9 cellular contexts compared by ENCODE assay signal in the genomic region with DNA sequence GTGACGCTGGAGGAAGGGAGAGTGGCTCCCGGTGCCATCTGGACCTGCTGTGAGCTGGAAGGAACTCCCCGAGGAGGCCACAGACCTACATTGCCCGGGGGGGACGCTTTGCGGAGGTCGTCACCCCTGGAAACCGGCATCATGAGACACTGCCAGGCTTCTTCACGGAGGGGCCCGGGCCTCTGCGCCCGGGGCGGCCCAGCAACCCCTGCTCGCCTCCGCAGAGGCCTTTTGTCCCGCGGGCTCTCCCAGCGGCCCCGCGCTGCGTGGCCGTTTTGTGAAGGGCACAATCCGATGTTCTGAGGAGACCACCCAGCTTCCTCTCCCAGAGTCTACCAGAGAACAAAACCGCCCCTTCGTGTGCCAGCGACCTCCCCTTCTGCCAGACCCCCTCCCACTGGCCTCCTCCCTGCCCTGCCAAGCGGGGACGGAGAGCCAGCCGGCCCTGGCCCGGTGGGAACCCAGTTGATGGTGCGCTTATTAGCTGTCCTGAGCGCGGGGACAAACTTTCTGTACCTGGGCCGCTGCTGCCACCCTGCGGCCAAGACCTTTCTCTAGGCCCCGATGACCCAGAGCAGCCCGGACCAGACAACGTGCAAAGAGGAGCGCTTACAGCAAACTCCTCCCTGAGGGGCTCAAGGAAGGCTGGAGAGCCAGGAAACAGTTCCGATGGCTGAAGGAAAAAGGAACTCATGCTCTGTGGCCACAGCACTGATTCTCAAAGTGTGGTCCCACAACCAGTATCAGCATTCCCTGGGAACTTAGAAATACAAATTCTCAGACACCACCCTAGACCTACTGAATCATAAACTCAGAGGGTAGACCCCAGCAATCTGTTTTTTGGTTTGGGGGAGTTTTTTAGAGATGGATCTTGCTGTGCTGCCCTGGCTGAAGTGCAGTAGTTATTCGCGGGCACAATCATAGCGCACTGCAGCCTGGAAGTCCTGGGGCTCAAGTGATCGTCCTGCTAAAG.
DNase-seq lines count a peak whose midpoint lies in the region; ATAC-seq and TF ChIP-seq lines count a peak whose summit lies in the region.
"Had no signal": no experiment of that assay in that cellular context is flagged by ENCODE, and none has a peak within 500 bp of the region (broad histone marks: within the 10 kb centered on the region; RNA-seq: fewer than 3 reads in every experiment).

No MANE protein-coding gene starts in this region.

- no peak overlapping the region for H3K27ac Mint-ChIP-seq in activated naive CD4-positive, alpha-beta T cell treated with anti-CD3 and anti-CD28 coated beads, Interleukin-2, amount 50 U/mL, for 72 hours

- peak overlapping the region; percentile 78 for H3K4me2 ChIP-seq in osteoblast (ENCODE audit: insufficient read depth, low read length)

- no peaks in the 10 kb centered on the region for H3K9me3 ChIP-seq in osteoblast (ENCODE audit: low read depth, low read length)

- no peaks in the 10 kb centered on the region for H3K9me3 Mint-ChIP-seq in activated naive CD4-positive, alpha-beta T cell treated with anti-CD3 and anti-CD28 coated beads, Interleukin-2, amount 50 U/mL, for 72 hours

- no peaks in the 10 kb centered on the region for H3K36me3 ChIP-seq in osteoblast (ENCODE audit: insufficient read depth, low read length)

- H3K79me2 ChIP-seq in osteoblast (ENCODE audit: insufficient read depth, low read length) = no peaks in the 10 kb centered on the region

- H3K36me3 Mint-ChIP-seq in activated naive CD4-positive, alpha-beta T cell treated with anti-CD3 and anti-CD28 coated beads, Interleukin-2, amount 50 U/mL, for 72 hours = peaks cover 0 to 5% of the 10 kb centered on the region in 2 donors

- peak overlapping the region; percentile 83 for H2AFZ ChIP-seq in osteoblast (ENCODE audit: low read length)

- peaks cover 37% of the 10 kb centered on the region for H3K4me1 ChIP-seq in osteoblast (ENCODE audit: insufficient read depth, low read length)

- peak overlapping the region; percentile 58 for H3K4me3 ChIP-seq in osteoblast (ENCODE audit: insufficient read depth, low read length)
- H3K4me3 ChIP-seq: SK-N-MC had no signal

- H4K20me1 ChIP-seq in osteoblast (ENCODE audit: insufficient read depth, low read length) = no peaks in the 10 kb centered on the region

- peak; percentile 65 to 66 for DNase-seq in AML-193 (lab: John Stamatoyannopoulos, UW)
- DNase-seq in NCI-H82 treated with DMSO at 0.1 percent for 48 hours (lab: John Stamatoyannopoulos, UW; ENCODE audit: unreplicated experiment) = peak; percentile 7
- DNase-seq in activated naive CD4-positive, alpha-beta T cell treated with anti-CD3 and anti-CD28 coated beads, Interleukin-2, amount 50 U/mL, for 72 hours (ENCODE audit: low spot score in 2 of 2) = peak; percentile 49 to 57
- DNase-seq in cardiac septum (ENCODE audit: low spot score) = peak; percentile 93
- DNase-seq in osteoblast (ENCODE audit: insufficient read length, low spot score, missing footprints) = peak; percentile 93
- no peak for DNase-seq in NCI-H446 treated with DMSO at 0.1 percent for 48 hours (lab: John Stamatoyannopoulos, UW)

- intact Hi-C loops in cardiac septum (cut with DNase I) = loop anchor here (1.0 to 5.0 kb wide), 3 partner anchors 186 to 451 kb away; a partner anchor contains a TSS

- peak overlapping the region; percentile 87 for H3K27ac ChIP-seq in osteoblast (ENCODE audit: low read depth, low read length)
- H3K27ac ChIP-seq: SK-N-MC had no signal

- ATAC-seq in GM18867 (IDR thresholded peaks at IDR 0.05; ENCODE audit: unreplicated experiment) (peak; percentile 65), HG03045 (IDR thresholded peaks at IDR 0.05; ENCODE audit: unreplicated experiment) (peak; percentile 60)
- peak; percentile 60 to 68 for ATAC-seq in activated naive CD4-positive, alpha-beta T cell treated with anti-CD3 and anti-CD28 coated beads, Interleukin-2, amount 50 U/mL, for 72 hours

- H3K27me3 ChIP-seq in osteoblast (ENCODE audit: insufficient read depth, low read length) = no peaks in the 10 kb centered on the region

- peak; percentile 82 for TF ChIP-seq CTCF in osteoblast (IDR thresholded peaks at IDR 0.05; ENCODE audit: extremely low read depth, low read depth, low read length)
